ENCODE assay signal across 32 cellular contexts in the genomic region with DNA sequence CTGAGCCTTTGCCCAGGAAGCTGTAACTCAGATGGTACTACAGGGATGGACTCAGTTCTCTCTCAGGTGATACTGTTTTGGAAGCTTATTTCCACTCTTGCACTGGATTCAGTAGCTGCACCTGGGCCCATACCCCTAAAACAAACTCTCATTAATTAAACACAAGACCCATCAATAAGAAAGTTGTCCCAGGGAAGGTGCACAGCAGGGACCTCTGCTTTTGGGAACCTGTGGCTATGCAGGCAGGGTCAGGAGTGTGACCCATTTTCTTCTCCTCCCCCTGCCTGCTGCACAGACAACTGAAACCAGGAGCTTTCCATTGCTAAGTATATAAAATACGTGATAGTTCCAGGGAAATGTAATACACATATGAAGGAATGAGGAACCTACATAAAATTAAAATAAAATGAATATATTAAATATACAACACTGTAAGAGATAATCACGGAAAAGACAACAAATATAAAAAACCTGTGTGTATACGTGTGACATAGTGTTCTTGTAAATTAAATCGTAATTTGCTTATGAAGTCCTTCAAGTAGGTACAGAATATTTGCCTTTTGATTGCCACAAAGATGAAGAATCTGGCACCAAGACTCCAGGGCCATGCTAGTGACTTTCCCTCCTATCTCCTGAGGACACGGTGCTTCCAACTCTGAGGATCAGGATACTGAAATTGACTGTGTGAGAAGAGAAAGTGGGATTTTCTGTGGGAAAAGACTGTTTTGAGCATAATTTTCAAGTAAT.
"Had no signal": no experiment of that assay in that cellular context is flagged by ENCODE, and none has a peak within 500 bp of the region (broad histone marks: within the 10 kb centered on the region; RNA-seq: fewer than 3 reads in every experiment).

No MANE protein-coding gene starts in this region.

- H3K9me3 ChIP-seq: MG63, Peyer's patch had no signal

- H3K4me3 ChIP-seq: MG63, Peyer's patch had no signal

- H3K4me1 ChIP-seq: Peyer's patch had no signal

- H3K4me1 Mint-ChIP-seq: activated CD4-positive, alpha-beta memory T cell treated with anti-CD3 and anti-CD28 coated beads, Interleukin-2, amount 10 ng/mL, durations not matched to agents 7 days and 5 days; activated CD8-positive, alpha-beta memory T cell treated with anti-CD3 and anti-CD28 coated beads, Interleukin-2, amount 10 ng/mL, durations not matched to agents 7 days and 5 days; activated naive CD4-positive, alpha-beta T cell treated with anti-CD3 and anti-CD28 coated beads, Interleukin-2, amount 10 ng/mL, durations not matched to agents 7 days and 5 days had no signal

- H3K36me3 Mint-ChIP-seq: activated CD8-positive, alpha-beta memory T cell treated with anti-CD3 and anti-CD28 coated beads, Interleukin-2, amount 10 ng/mL, durations not matched to agents 7 days and 5 days; activated naive CD4-positive, alpha-beta T cell treated with anti-CD3 and anti-CD28 coated beads, Interleukin-2, amount 10 ng/mL, durations not matched to agents 7 days and 5 days; activated naive CD8-positive, alpha-beta T cell had no signal

- H3K27ac ChIP-seq: brain microvascular endothelial cell, Peyer's patch, RWPE1, WERI-Rb-1 had no signal

- ATAC-seq: activated CD8-positive, alpha-beta memory T cell treated with anti-CD3 and anti-CD28 coated beads, Interleukin-2, amount 10 ng/mL, durations not matched to agents 7 days and 5 days; Right ventricle myocardium inferior had no signal

- H3K27ac Mint-ChIP-seq: activated CD4-positive, alpha-beta memory T cell treated with anti-CD3 and anti-CD28 coated beads, Interleukin-2, amount 10 ng/mL, durations not matched to agents 7 days and 5 days; activated CD8-positive, alpha-beta memory T cell treated with anti-CD3 and anti-CD28 coated beads, Interleukin-2, amount 10 ng/mL, durations not matched to agents 7 days and 5 days; activated naive CD4-positive, alpha-beta T cell treated with anti-CD3 and anti-CD28 coated beads, Interleukin-2, amount 10 ng/mL, durations not matched to agents 7 days and 5 days; activated naive CD8-positive, alpha-beta T cell had no signal

- H3K36me3 ChIP-seq: brain microvascular endothelial cell, MG63, Peyer's patch, WERI-Rb-1 had no signal

- DNase-seq: activated CD4-positive, alpha-beta memory T cell treated with anti-CD3 and anti-CD28 coated beads, Interleukin-2, amount 10 ng/mL, durations not matched to agents 7 days and 5 days; activated CD4-positive, alpha-beta T cell treated with anti-CD3 and anti-CD28 coated beads for 1 hour; activated CD4-positive, alpha-beta T cell treated with anti-CD3 and anti-CD28 coated beads for 48 hours; activated CD4-positive, CD25-positive, alpha-beta regulatory T cell; activated CD8-positive, alpha-beta memory T cell treated with anti-CD3 and anti-CD28 coated beads for 24 hours; activated CD8-positive, alpha-beta memory T cell treated with anti-CD3 and anti-CD28 coated beads, Interleukin-2, amount 10 ng/mL, durations not matched to agents 7 days and 5 days; activated CD8-positive, alpha-beta memory T cell treated with anti-CD3 and anti-CD28 coated beads, Interleukin-2, amount 50 U/mL, for 48 hours; activated effector memory CD4-positive, alpha-beta T cell treated with Interleukin-2 at 50 U/mL for 16 hours; activated naive CD4-positive, alpha-beta T cell treated with anti-CD3 and anti-CD28 coated beads, Interleukin-2, amount 10 ng/mL, durations not matched to agents 7 days and 5 days; activated T-cell treated with anti-CD3 and anti-CD28 coated beads, Interleukin-2, amount 50 U/mL, for 48 hours; amniotic stem cell; brain microvascular endothelial cell; central memory CD4-positive, alpha-beta T cell; Karpas-422; MG63; MV-4-11; NCI-H1092; NCI-H1436 treated with DMSO at 0.1 percent for 48 hours; NCI-H1694 treated with DMSO at 0.1 percent for 48 hours; NCI-H2029; NCI-H345; NCI-H524 treated with DMSO at 0.1 percent for 48 hours; Peyer's patch; SIG-M5; SW 1271; T-helper 1 cell; T-helper 2 cell; T-helper 9 cell; WERI-Rb-1 had no signal

- H3K27me3 ChIP-seq: brain microvascular endothelial cell, Peyer's patch had no signal

- H3K9me3 Mint-ChIP-seq: activated CD4-positive, alpha-beta memory T cell treated with anti-CD3 and anti-CD28 coated beads, Interleukin-2, amount 10 ng/mL, durations not matched to agents 7 days and 5 days; activated naive CD4-positive, alpha-beta T cell treated with anti-CD3 and anti-CD28 coated beads, Interleukin-2, amount 10 ng/mL, durations not matched to agents 7 days and 5 days had no signal

- H3K4me3 Mint-ChIP-seq: activated CD4-positive, alpha-beta memory T cell treated with anti-CD3 and anti-CD28 coated beads, Interleukin-2, amount 10 ng/mL, durations not matched to agents 7 days and 5 days; activated CD8-positive, alpha-beta memory T cell treated with anti-CD3 and anti-CD28 coated beads, Interleukin-2, amount 10 ng/mL, durations not matched to agents 7 days and 5 days; activated naive CD4-positive, alpha-beta T cell treated with anti-CD3 and anti-CD28 coated beads, Interleukin-2, amount 10 ng/mL, durations not matched to agents 7 days and 5 days; activated naive CD8-positive, alpha-beta T cell had no signal
